In the genomic region with DNA sequence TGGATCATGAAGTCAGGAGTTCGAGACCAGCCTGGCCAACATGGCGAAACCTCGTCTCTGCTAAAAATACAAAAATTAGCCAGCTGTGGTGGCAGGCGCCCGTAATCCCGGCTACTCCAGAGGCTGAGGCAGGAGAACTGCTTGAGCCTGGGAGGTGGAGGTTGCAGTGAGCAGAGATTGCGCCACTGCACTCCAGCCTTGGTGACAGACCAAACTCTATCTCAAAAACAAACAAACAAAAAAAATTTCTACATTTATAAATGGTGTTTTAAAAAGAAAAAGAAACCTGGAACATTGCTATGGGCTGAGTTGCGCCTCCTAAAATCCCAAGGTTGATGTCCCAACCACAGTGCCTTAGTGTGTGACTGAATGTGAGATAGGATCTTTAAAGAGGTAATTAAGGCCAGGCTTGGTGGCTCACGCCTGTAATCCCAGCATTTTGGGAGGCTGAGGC, we compare ENCODE assay signal across 1 cellular context. TPM values are rescaled to one million over a fixed set of nuclear protein-coding genes. Genes with fewer than 3 reads are reported as not detected.
"Had no signal": no experiment of that assay in that cellular context is flagged by ENCODE, and none has a peak within 500 bp of the region (broad histone marks: within the 10 kb centered on the region; RNA-seq: fewer than 3 reads in every experiment).

No MANE protein-coding gene starts in this region.

RNA-seq across cellular contexts. Expression of a gene that starts 24.7 kb away (rescaled TPM):
- polyA plus RNA-seq: naive thymus-derived CD8-positive, alpha-beta T cell had no signal
